In the genomic region with DNA sequence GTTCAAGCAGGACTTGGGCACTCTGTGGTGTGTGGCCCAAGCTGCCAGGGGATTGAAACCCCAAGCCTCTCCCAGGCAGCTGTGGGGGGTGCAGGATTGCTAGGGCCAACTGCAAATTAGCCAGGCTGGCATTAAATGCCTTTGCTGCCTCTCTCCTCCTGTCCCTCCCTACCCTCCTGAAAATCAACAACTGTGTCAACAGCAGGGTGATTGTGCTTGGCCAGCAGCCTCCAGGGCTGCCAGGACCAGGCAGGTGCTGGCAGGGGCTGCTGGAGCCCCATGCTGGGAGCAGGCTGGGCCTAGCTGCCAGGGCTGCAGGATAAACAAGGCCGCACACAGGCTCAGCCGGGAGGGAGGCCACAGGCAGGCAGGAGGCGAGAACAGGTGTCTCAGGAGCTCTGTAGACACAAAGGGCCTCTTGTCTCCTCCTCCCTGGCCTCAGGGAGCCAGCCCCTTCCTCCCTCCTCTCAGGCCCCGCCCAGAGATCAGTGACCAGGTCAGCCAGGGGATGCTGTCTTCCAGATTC, we compare ENCODE assay signal across 8 cellular contexts. TPM values are rescaled to one million over a fixed set of nuclear protein-coding genes. Genes with fewer than 3 reads are reported as not detected.
DNase-seq lines count a peak whose midpoint lies in the region; ATAC-seq and TF ChIP-seq lines count a peak whose summit lies in the region.

No MANE protein-coding gene starts in this region.

- peak; percentile 41 for DNase-seq in A172 (ENCODE audit: low spot score)
- DNase-seq in NCI-H2029 treated with DMSO at 0.1 percent for 48 hours (lab: John Stamatoyannopoulos, UW) = peak; percentile 87
- no peak for DNase-seq in central memory CD8-positive, alpha-beta T cell (ENCODE audit: low spot score in 2 of 2)
- DNase-seq in middle frontal gyrus (ENCODE audit: extremely low spot score, low spot score) = peak; percentile 33
- DNase-seq in CD4-positive, alpha-beta T cell = no peak

- H3K36me3 Mint-ChIP-seq in central memory CD8-positive, alpha-beta T cell (ENCODE audit: insufficient read depth) = no peaks in the 10 kb centered on the region
- no peaks in the 10 kb centered on the region for H3K36me3 Mint-ChIP-seq in CD4-positive, alpha-beta T cell (ENCODE audit: low read depth)

- CTCF ChIA-PET in CD4-positive, alpha-beta T cell (lab: Charles Lee) = no interaction called here

- ATAC-seq in central memory CD8-positive, alpha-beta T cell (replicated peaks; ENCODE audit: extremely low read depth, poor library complexity, severe bottlenecking) = no peak
- ATAC-seq in GM21717 (IDR thresholded peaks at IDR 0.05; ENCODE audit: unreplicated experiment) = no peak
- no peak for ATAC-seq in CD4-positive, alpha-beta T cell (ENCODE audit: poor library complexity)
- no peak for ATAC-seq in HG02938 (IDR thresholded peaks at IDR 0.05; ENCODE audit: unreplicated experiment)
- ATAC-seq in HG03095 (IDR thresholded peaks at IDR 0.05; ENCODE audit: unreplicated experiment) = no peak

- H3K4me3 Mint-ChIP-seq in central memory CD8-positive, alpha-beta T cell = no peak overlapping the region
- H3K4me3 Mint-ChIP-seq in CD4-positive, alpha-beta T cell = no peak overlapping the region

- no peak overlapping the region for H3K27ac ChIP-seq in CD4-positive, alpha-beta T cell (ENCODE audit: low read depth, low read length)

- intact Hi-C loops in CD4-positive, alpha-beta T cell (cut with DNase I, micrococcal nuclease) = no loop called here

- H3K27me3 Mint-ChIP-seq in central memory CD8-positive, alpha-beta T cell = peaks cover 8% of the 10 kb centered on the region
- no peaks in the 10 kb centered on the region for H3K27me3 Mint-ChIP-seq in CD4-positive, alpha-beta T cell

- no peaks in the 10 kb centered on the region for H3K9me3 ChIP-seq in CD4-positive, alpha-beta T cell (ENCODE audit: control insufficient read depth, low read length)

- peaks cover 23% of the 10 kb centered on the region for H3K4me1 Mint-ChIP-seq in central memory CD8-positive, alpha-beta T cell
- H3K4me1 Mint-ChIP-seq in CD4-positive, alpha-beta T cell (ENCODE audit: low read depth) = no peaks in the 10 kb centered on the region

- no peaks in the 10 kb centered on the region for H3K27me3 ChIP-seq in CD4-positive, alpha-beta T cell (ENCODE audit: control insufficient read depth, insufficient read depth, low read length)

- no peak for TF ChIP-seq CTCF in CD4-positive, alpha-beta T cell (IDR thresholded peaks at IDR 0.05)

- POLR2A ChIA-PET in CD4-positive, alpha-beta T cell (lab: Charles Lee) = no interaction called here

- peak overlapping the region; percentile 20 for H3K27ac Mint-ChIP-seq in central memory CD8-positive, alpha-beta T cell (ENCODE audit: low read depth)
- no peak overlapping the region for H3K27ac Mint-ChIP-seq in CD4-positive, alpha-beta T cell

- no peaks in the 10 kb centered on the region for H3K9me3 Mint-ChIP-seq in central memory CD8-positive, alpha-beta T cell
- H3K9me3 Mint-ChIP-seq in CD4-positive, alpha-beta T cell = no peaks in the 10 kb centered on the region

RNA-seq across cellular contexts. Expression of a gene that starts 11.4 kb away (rescaled TPM):
- total RNA-seq in A172 (2014; rRNA removed; shearing (Covaris generic)) = 7.0 and 11.2 TPM in 2 replicates
- total RNA-seq in CD4-positive, alpha-beta T cell = 1 to 10 TPM; 1.8 to 1.9 TPM

Comparison
In these comparisons a context has a peak if more than half of its experiments do, and no peak if none do; other contexts are left out.
1. DNase-seq: peak in A172 (single experiment), NCI-H2029 treated with DMSO at 0.1 percent for 48 hours (single experiment) and middle frontal gyrus (single experiment); none in central memory CD8-positive, alpha-beta T cell (0 of 2) and CD4-positive, alpha-beta T cell (0 of 10).